24 cellular contexts compared by ENCODE assay signal in genomic region chr2:127609031-127609751, GRCh38. TPM values are rescaled to one million over a fixed set of nuclear protein-coding genes. Genes with fewer than 3 reads are reported as not detected.
DNase-seq lines count a peak whose midpoint lies in the region; ATAC-seq, FAIRE-seq and TF ChIP-seq lines count a peak whose summit lies in the region.
"Had no signal": no experiment of that assay in that cellular context is flagged by ENCODE, and none has a peak within 500 bp of the region (broad histone marks: within the 10 kb centered on the region; RNA-seq: fewer than 3 reads in every experiment).

No MANE protein-coding gene starts in this region.

- no peaks in the 10 kb centered on the region for H3K27me3 ChIP-seq in aorta (ENCODE audit: control insufficient read depth in 1 of 2, insufficient read depth in 2 of 2, low read length in 1 of 2)
- H3K27me3 ChIP-seq: left lung had no signal

- H3K27ac ChIP-seq in coronary artery (no peak overlapping the region), aorta (ENCODE audit: low read depth in 1 of 2, low read length in 2 of 2) (no peak overlapping the region)
- H3K27ac ChIP-seq: left lung, thoracic aorta, VCaP had no signal

- no peak overlapping the region for H3K27ac Mint-ChIP-seq in stimulated activated naive CD8-positive, alpha-beta T cell treated with anti-CD3 and anti-CD28 coated beads, Interleukin-15, amount 100 ng/mL, for 72 hours
- H3K27ac Mint-ChIP-seq in natural killer cell treated with Interleukin-12 subunit alpha and Interleukin-12 subunit beta and Interleukin-15 and Interleukin-18, amount 100 ng/mL, for 72 hours = no peak overlapping the region
- H3K27ac Mint-ChIP-seq: CD8-positive, alpha-beta T cell had no signal

- H3K9me3 ChIP-seq in aorta (ENCODE audit: control insufficient read depth, low read length) = peaks cover 1% of the 10 kb centered on the region

- H3K36me3 Mint-ChIP-seq in natural killer cell treated with Interleukin-12 subunit alpha and Interleukin-12 subunit beta and Interleukin-15 and Interleukin-18, amount 100 ng/mL, for 72 hours = no peaks in the 10 kb centered on the region
- H3K36me3 Mint-ChIP-seq: CD8-positive, alpha-beta T cell had no signal

- H3K4me1 ChIP-seq in aorta (ENCODE audit: control insufficient read depth in 1 of 2, insufficient read depth in 2 of 2, low read length in 2 of 2) = no peaks in the 10 kb centered on the region
- H3K4me1 ChIP-seq: left lung had no signal

- TF ChIP-seq CTCF in coronary artery (IDR thresholded peaks at IDR 0.05) = no peak

- peaks cover 13% of the 10 kb centered on the region for H3K4me1 Mint-ChIP-seq in stimulated activated naive CD8-positive, alpha-beta T cell treated with anti-CD3 and anti-CD28 coated beads, Interleukin-15, amount 100 ng/mL, for 72 hours
- no peaks in the 10 kb centered on the region for H3K4me1 Mint-ChIP-seq in natural killer cell treated with Interleukin-12 subunit alpha and Interleukin-12 subunit beta and Interleukin-15 and Interleukin-18, amount 100 ng/mL, for 72 hours (ENCODE audit: low read depth in 2 of 2)

- H3K4me3 ChIP-seq in coronary artery (no peak overlapping the region), aorta (ENCODE audit: low read length in 2 of 2) (no peak overlapping the region)
- H3K4me3 ChIP-seq: GM12878, left lung, thoracic aorta had no signal

- peak; percentile 37 for ATAC-seq in stimulated activated naive CD8-positive, alpha-beta T cell treated with anti-CD3 and anti-CD28 coated beads, Interleukin-15, amount 100 ng/mL, for 72 hours
- ATAC-seq in stimulated activated naive CD8-positive, alpha-beta T cell treated with anti-CD3 and anti-CD28 coated beads, Interleukin-15, Interleukin-2, amounts not matched to agents 100 U/mL and 50 U/mL, for 24 hours = no peak
- peak; percentile 28 to 30 for ATAC-seq in natural killer cell treated with Interleukin-12 subunit alpha and Interleukin-12 subunit beta and Interleukin-15 and Interleukin-18, amount 100 ng/mL, for 72 hours
- ATAC-seq in aorta (ENCODE audit: low FRiP score) = peak; percentile 19
- ATAC-seq: CD8-positive, alpha-beta T cell; GM12878; left lung; PC-3; T-helper 17 cell had no signal

- H3K36me3 ChIP-seq in aorta (ENCODE audit: control insufficient read depth in 1 of 2, insufficient read depth in 2 of 2, low read length in 1 of 2) = no peaks in the 10 kb centered on the region
- H3K36me3 ChIP-seq: left lung, thoracic aorta had no signal

- no peak overlapping the region for H3K4me3 Mint-ChIP-seq in stimulated activated naive CD8-positive, alpha-beta T cell treated with anti-CD3 and anti-CD28 coated beads, Interleukin-15, amount 100 ng/mL, for 72 hours
- no peak overlapping the region for H3K4me3 Mint-ChIP-seq in natural killer cell treated with Interleukin-12 subunit alpha and Interleukin-12 subunit beta and Interleukin-15 and Interleukin-18, amount 100 ng/mL, for 72 hours
- H3K4me3 Mint-ChIP-seq: CD8-positive, alpha-beta T cell; T-helper 17 cell had no signal

- H3K9me3 Mint-ChIP-seq in stimulated activated naive CD8-positive, alpha-beta T cell treated with anti-CD3 and anti-CD28 coated beads, Interleukin-15, amount 100 ng/mL, for 72 hours = peaks cover 10 to 14% of the 10 kb centered on the region in 2 donors
- no peaks in the 10 kb centered on the region for H3K9me3 Mint-ChIP-seq in natural killer cell treated with Interleukin-12 subunit alpha and Interleukin-12 subunit beta and Interleukin-15 and Interleukin-18, amount 100 ng/mL, for 72 hours

- H3K27me3 Mint-ChIP-seq in stimulated activated naive CD8-positive, alpha-beta T cell treated with anti-CD3 and anti-CD28 coated beads, Interleukin-15, amount 100 ng/mL, for 72 hours = no peaks in the 10 kb centered on the region
- peaks cover 3 to 7% of the 10 kb centered on the region in 2 donors for H3K27me3 Mint-ChIP-seq in natural killer cell treated with Interleukin-12 subunit alpha and Interleukin-12 subunit beta and Interleukin-15 and Interleukin-18, amount 100 ng/mL, for 72 hours

- intact Hi-C loops in aorta (cut with DNase I) = no loop called here

- peak in 1 of 2 donors; percentile 5 for DNase-seq in stimulated activated naive CD8-positive, alpha-beta T cell treated with anti-CD3 and anti-CD28 coated beads, Interleukin-15, amount 100 ng/mL, for 72 hours
- DNase-seq in stimulated activated naive CD8-positive, alpha-beta T cell treated with anti-CD3 and anti-CD28 coated beads, Interleukin-15, Interleukin-2, amounts not matched to agents 100 U/mL and 50 U/mL, for 24 hours = no peak
- DNase-seq in coronary artery (ENCODE audit: low spot score) (peak; percentile 53), aorta (peak in 1 of 2 donors; percentile 60), RCC 7860 (ENCODE audit: low spot score) (no peak), NCI-H1048 (lab: John Stamatoyannopoulos, UW) (no peak)
- no peak for DNase-seq in natural killer cell treated with Interleukin-12 subunit alpha and Interleukin-12 subunit beta and Interleukin-15 and Interleukin-18, amount 100 ng/mL, for 72 hours (ENCODE audit: low spot score)
- DNase-seq in activated CD4-positive, alpha-beta T cell treated with anti-CD3 and anti-CD28 coated beads for 1 hour = no peak
- DNase-seq: activated CD4-positive, alpha-beta T cell treated with anti-CD3 and anti-CD28 coated beads, Interleukin-2, amount 50 U/mL, for 48 hours; cortex of kidney; DMS53; Kasumi-1; NCI-H1930; NCI-H345; nucleus accumbens; PC-3; stimulated activated CD4-positive, alpha-beta T cell treated with anti-CD3 and anti-CD28 coated beads, Interleukin-15, amount 100 ng/mL, for 24 hours had no signal

- FAIRE-seq in RCC 7860 (lab: Jason Lieb, UNC) = no peak
- FAIRE-seq: GM12878 had no signal

- WGBS in aorta, 2 donors = 96% methylated on average over 24 of the region's 24 CpGs

RNA-seq across cellular contexts. Expression of gene GPR17, which starts 36.8 kb away (rescaled TPM):
- not detected for total RNA-seq in natural killer cell treated with Interleukin-12 subunit alpha and Interleukin-12 subunit beta and Interleukin-15 and Interleukin-18, amount 100 ng/mL, for 72 hours
- total RNA-seq in aorta = under 1 TPM in 1 of 2 donors, not detected in 1; 0.16 TPM
- polyA plus RNA-seq in aorta = 1 to 10 TPM in 1 of 2 donors, under 1 TPM in 1; 0.63 to 3.7 TPM
- total RNA-seq: CD8-positive, alpha-beta T cell; GM12878; SK-MEL-5; T-helper 17 cell; thoracic aorta had no signal
- polyA plus RNA-seq: GM12878 had no signal
